In the genomic region with DNA sequence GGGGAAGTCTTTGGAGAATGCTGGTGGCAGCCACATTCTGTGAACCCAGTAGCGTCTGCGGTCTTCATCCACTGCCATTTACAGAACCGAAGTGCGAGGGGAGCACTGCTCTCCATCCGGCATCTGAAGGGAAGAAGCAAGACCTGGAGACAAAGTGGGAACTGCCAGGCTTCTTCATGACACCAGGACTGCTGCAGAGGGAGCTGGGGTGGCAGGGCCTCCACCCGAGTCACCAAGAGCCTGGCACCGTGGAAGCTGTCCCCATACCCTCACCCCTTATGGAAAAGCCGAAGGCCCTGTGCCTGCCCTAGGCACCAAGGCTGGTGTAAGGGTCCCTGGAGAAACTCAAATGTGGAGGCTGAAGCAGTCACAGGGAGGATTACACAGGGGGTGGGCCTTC, we compare ENCODE assay signal across 12 cellular contexts.
"Had no signal": no experiment of that assay in that cellular context is flagged by ENCODE, and none has a peak within 500 bp of the region (broad histone marks: within the 10 kb centered on the region; RNA-seq: fewer than 3 reads in every experiment).

No MANE protein-coding gene starts in this region.

- H3K4me3 ChIP-seq: ovary had no signal

- H3K27ac ChIP-seq: heart right ventricle, ovary, tibial artery, vagina had no signal

- H3K9me3 Mint-ChIP-seq: activated CD4-positive, alpha-beta memory T cell treated with anti-CD3 and anti-CD28 coated beads for 36 hours; activated T-helper 2 cell treated with anti-CD3 and anti-CD28 coated beads, Interferon-gamma antibody, Interleukin-2, Interleukin-4, amounts not matched to agents 10 μg/mL and 5 μg/mL and 100 μg/mL, durations not matched to agents 14 hours and 24 hours and 36 hours; T-helper 2 cell treated with Interferon-gamma antibody and Interleukin-4, amounts not matched to agents 5 μg/mL and 100 μg/mL, for 36 hours had no signal

- H3K9me3 ChIP-seq: heart right ventricle, ovary, tibial artery, vagina had no signal

- H3K4me3 Mint-ChIP-seq: activated CD4-positive, alpha-beta memory T cell treated with anti-CD3 and anti-CD28 coated beads for 36 hours had no signal

- H3K27me3 ChIP-seq: ovary, vagina had no signal

- H3K36me3 Mint-ChIP-seq: activated CD4-positive, alpha-beta memory T cell treated with anti-CD3 and anti-CD28 coated beads for 36 hours had no signal

- DNase-seq: activated CD4-positive, alpha-beta memory T cell treated with anti-CD3 and anti-CD28 coated beads for 36 hours; activated CD4-positive, CD25-positive, alpha-beta regulatory T cell treated with anti-CD3 and anti-CD28 coated beads, Interleukin-2, amount 50 U/mL, for 72 hours; activated T-cell treated with anti-CD3 and anti-CD28 coated beads for 4 hours; heart right ventricle; mammary epithelial cell; ovary; stimulated activated CD4-positive, alpha-beta T cell treated with anti-CD3 and anti-CD28 coated beads, Interleukin-15, amount 100 ng/mL, for 24 hours; stimulated activated CD4-positive, alpha-beta T cell treated with anti-CD3 and anti-CD28 coated beads, Interleukin-4, amount 100 ng/mL, for 4 hours had no signal

- H3K36me3 ChIP-seq: heart right ventricle, ovary, tibial artery, vagina had no signal

- H3K27ac Mint-ChIP-seq: activated CD4-positive, alpha-beta memory T cell treated with anti-CD3 and anti-CD28 coated beads for 36 hours; activated T-helper 2 cell treated with anti-CD3 and anti-CD28 coated beads, Interferon-gamma antibody, Interleukin-2, Interleukin-4, amounts not matched to agents 10 μg/mL and 5 μg/mL and 100 μg/mL, durations not matched to agents 14 hours and 24 hours and 36 hours; T-helper 2 cell treated with Interferon-gamma antibody and Interleukin-4, amounts not matched to agents 5 μg/mL and 100 μg/mL, for 36 hours had no signal
